In genomic region chr17:42657824-42658588, GRCh38 we compare ENCODE assay signal across 1 cellular context.
TF ChIP-seq lines count a peak whose summit lies in the region.

No MANE protein-coding gene starts in this region.

TF ChIP-seq in K562, 482 proteins besides CTCF, POLR2A, EP300 and RAD21 (continues in another document):
- TF ChIP-seq ZNF280B (CRISPR knock-in tag; IDR thresholded peaks at IDR 0.05) (no peak), DMBX1 (CRISPR knock-in tag; IDR thresholded peaks at IDR 0.05; ENCODE audit: borderline replicate concordance) (peak; percentile 91), ETS1 (conservative IDR thresholded peaks at IDR 0.05; ENCODE audit: control insufficient read depth, low read depth, low read length) (no peak), ZNF785 (CRISPR knock-in tag; IDR thresholded peaks at IDR 0.05) (no peak), CXXC5 (CRISPR knock-in tag; IDR thresholded peaks at IDR 0.05) (peak; percentile 54), C11orf30 (IDR thresholded peaks at IDR 0.05; ENCODE audit: low read depth) (no peak), ZNF780A (CRISPR knock-in tag; IDR thresholded peaks at IDR 0.05) (no peak), CBX3 (IDR thresholded peaks at IDR 0.05; ENCODE audit: borderline replicate concordance in 1 of 2, low read length in 2 of 2) (peak in 1 of 2 experiments; percentile 38; a peak in 1 of 3 replicates), PTTG1 (tag; IDR thresholded peaks at IDR 0.05; ENCODE audit: low read depth) (peak; percentile 75), MCM7 (IDR thresholded peaks at IDR 0.05) (no peak), KAT8 (IDR thresholded peaks at IDR 0.05; ENCODE audit: low read depth) (no peak), ZNF311 (CRISPR knock-in tag; IDR thresholded peaks at IDR 0.05) (0 out of 2 replicates have a peak, but pooled peaks have one; percentile 64), NR3C1 (CRISPR knock-in tag; IDR thresholded peaks at IDR 0.05) (no peak), DDX20 (tag; IDR thresholded peaks at IDR 0.05; ENCODE audit: low read depth) (peak; percentile 81), FOXP1 (CRISPR knock-in tag; IDR thresholded peaks at IDR 0.05) (no peak), PYGO2 (tag; IDR thresholded peaks at IDR 0.05) (peak; percentile 19; the same call in 1 of the 2 replicates), TRIM25 (IDR thresholded peaks at IDR 0.05; ENCODE audit: borderline replicate concordance) (no peak), RFX5 (IDR thresholded peaks at IDR 0.05; ENCODE audit: low read depth, low read length) (no peak), MEF2A (IDR thresholded peaks at IDR 0.05; ENCODE audit: control insufficient read depth, low read depth, low read length) (no peak), ZNF121 (CRISPR knock-in tag; conservative IDR thresholded peaks at IDR 0.05) (no peak), E2F3 (CRISPR knock-in tag; IDR thresholded peaks at IDR 0.05) (no peak), ETS2 (tag; IDR thresholded peaks at IDR 0.05; ENCODE audit: borderline replicate concordance, poor library complexity, severe bottlenecking) (no peak), E2F8 (IDR thresholded peaks at IDR 0.05; ENCODE audit: low read depth, partially characterized antibody) (no peak), ZNF77 (CRISPR knock-in tag; IDR thresholded peaks at IDR 0.05) (no peak), GATAD2B (IDR thresholded peaks at IDR 0.05; ENCODE audit: borderline replicate concordance) (no peak), ETV5 (CRISPR knock-in tag; IDR thresholded peaks at IDR 0.05; ENCODE audit: low read depth) (no peak), AFF1 (IDR thresholded peaks at IDR 0.05; ENCODE audit: low read depth in 1 of 2, partially characterized antibody in 2 of 2) (no peak)
- TF ChIP-seq, protein P1, sequence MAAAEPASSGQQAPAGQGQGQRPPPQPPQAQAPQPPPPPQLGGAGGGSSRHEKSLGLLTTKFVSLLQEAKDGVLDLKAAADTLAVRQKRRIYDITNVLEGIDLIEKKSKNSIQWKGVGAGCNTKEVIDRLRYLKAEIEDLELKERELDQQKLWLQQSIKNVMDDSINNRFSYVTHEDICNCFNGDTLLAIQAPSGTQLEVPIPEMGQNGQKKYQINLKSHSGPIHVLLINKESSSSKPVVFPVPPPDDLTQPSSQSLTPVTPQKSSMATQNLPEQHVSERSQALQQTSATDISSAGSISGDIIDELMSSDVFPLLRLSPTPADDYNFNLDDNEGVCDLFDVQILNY (CRISPR knock-in tag; IDR thresholded peaks at IDR 0.05): no peak
- TF ChIP-seq, protein P2, sequence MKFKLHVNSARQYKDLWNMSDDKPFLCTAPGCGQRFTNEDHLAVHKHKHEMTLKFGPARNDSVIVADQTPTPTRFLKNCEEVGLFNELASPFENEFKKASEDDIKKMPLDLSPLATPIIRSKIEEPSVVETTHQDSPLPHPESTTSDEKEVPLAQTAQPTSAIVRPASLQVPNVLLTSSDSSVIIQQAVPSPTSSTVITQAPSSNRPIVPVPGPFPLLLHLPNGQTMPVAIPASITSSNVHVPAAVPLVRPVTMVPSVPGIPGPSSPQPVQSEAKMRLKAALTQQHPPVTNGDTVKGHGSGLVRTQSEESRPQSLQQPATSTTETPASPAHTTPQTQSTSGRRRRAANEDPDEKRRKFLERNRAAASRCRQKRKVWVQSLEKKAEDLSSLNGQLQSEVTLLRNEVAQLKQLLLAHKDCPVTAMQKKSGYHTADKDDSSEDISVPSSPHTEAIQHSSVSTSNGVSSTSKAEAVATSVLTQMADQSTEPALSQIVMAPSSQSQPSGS (CRISPR knock-in tag; IDR thresholded peaks at IDR 0.05): no peak
- TF ChIP-seq, protein P3, sequence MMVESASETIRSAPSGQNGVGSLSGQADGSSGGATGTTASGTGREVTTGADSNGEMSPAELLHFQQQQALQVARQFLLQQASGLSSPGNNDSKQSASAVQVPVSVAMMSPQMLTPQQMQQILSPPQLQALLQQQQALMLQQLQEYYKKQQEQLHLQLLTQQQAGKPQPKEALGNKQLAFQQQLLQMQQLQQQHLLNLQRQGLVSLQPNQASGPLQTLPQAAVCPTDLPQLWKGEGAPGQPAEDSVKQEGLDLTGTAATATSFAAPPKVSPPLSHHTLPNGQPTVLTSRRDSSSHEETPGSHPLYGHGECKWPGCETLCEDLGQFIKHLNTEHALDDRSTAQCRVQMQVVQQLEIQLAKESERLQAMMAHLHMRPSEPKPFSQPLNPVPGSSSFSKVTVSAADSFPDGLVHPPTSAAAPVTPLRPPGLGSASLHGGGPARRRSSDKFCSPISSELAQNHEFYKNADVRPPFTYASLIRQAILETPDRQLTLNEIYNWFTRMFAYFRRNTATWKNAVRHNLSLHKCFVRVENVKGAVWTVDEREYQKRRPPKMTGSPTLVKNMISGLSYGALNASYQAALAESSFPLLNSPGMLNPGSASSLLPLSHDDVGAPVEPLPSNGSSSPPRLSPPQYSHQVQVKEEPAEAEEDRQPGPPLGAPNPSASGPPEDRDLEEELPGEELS (CRISPR knock-in tag; IDR thresholded peaks at IDR 0.05; ENCODE audit: borderline replicate concordance): no peak
- TF ChIP-seq, protein P4, sequence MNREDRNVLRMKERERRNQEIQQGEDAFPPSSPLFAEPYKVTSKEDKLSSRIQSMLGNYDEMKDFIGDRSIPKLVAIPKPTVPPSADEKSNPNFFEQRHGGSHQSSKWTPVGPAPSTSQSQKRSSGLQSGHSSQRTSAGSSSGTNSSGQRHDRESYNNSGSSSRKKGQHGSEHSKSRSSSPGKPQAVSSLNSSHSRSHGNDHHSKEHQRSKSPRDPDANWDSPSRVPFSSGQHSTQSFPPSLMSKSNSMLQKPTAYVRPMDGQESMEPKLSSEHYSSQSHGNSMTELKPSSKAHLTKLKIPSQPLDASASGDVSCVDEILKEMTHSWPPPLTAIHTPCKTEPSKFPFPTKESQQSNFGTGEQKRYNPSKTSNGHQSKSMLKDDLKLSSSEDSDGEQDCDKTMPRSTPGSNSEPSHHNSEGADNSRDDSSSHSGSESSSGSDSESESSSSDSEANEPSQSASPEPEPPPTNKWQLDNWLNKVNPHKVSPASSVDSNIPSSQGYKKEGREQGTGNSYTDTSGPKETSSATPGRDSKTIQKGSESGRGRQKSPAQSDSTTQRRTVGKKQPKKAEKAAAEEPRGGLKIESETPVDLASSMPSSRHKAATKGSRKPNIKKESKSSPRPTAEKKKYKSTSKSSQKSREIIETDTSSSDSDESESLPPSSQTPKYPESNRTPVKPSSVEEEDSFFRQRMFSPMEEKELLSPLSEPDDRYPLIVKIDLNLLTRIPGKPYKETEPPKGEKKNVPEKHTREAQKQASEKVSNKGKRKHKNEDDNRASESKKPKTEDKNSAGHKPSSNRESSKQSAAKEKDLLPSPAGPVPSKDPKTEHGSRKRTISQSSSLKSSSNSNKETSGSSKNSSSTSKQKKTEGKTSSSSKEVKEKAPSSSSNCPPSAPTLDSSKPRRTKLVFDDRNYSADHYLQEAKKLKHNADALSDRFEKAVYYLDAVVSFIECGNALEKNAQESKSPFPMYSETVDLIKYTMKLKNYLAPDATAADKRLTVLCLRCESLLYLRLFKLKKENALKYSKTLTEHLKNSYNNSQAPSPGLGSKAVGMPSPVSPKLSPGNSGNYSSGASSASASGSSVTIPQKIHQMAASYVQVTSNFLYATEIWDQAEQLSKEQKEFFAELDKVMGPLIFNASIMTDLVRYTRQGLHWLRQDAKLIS (CRISPR knock-in tag; IDR thresholded peaks at IDR 0.05): no peak
- TF ChIP-seq, protein P5, sequence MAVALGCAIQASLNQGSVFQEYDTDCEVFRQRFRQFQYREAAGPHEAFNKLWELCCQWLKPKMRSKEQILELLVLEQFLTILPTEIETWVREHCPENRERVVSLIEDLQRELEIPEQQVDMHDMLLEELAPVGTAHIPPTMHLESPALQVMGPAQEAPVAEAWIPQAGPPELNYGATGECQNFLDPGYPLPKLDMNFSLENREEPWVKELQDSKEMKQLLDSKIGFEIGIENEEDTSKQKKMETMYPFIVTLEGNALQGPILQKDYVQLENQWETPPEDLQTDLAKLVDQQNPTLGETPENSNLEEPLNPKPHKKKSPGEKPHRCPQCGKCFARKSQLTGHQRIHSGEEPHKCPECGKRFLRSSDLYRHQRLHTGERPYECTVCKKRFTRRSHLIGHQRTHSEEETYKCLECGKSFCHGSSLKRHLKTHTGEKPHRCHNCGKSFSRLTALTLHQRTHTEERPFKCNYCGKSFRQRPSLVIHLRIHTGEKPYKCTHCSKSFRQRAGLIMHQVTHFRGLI (CRISPR knock-in tag; IDR thresholded peaks at IDR 0.05): no peak
- TF ChIP-seq, protein P6, sequence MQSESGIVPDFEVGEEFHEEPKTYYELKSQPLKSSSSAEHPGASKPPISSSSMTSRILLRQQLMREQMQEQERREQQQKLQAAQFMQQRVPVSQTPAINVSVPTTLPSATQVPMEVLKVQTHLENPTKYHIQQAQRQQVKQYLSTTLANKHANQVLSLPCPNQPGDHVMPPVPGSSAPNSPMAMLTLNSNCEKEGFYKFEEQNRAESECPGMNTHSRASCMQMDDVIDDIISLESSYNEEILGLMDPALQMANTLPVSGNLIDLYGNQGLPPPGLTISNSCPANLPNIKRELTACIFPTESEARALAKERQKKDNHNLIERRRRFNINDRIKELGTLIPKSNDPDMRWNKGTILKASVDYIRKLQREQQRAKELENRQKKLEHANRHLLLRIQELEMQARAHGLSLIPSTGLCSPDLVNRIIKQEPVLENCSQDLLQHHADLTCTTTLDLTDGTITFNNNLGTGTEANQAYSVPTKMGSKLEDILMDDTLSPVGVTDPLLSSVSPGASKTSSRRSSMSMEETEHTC (IDR thresholded peaks at IDR 0.05): no peak
